8 cellular contexts compared by ENCODE assay signal in genomic region chr2:177758591-177759371, GRCh38.
DNase-seq lines count a peak whose midpoint lies in the region; ATAC-seq and TF ChIP-seq lines count a peak whose summit lies in the region.

No MANE protein-coding gene starts in this region.

- no peak for ATAC-seq in GM21360 (IDR thresholded peaks at IDR 0.05; ENCODE audit: unreplicated experiment)
- ATAC-seq in activated T-cell treated with anti-CD3 and anti-CD28 coated beads, Interleukin-2, amount 50 U/mL, for 72 hours (replicated peaks in 1 of 2), result no peak

- H3K36me3 Mint-ChIP-seq in activated T-cell treated with anti-CD3 and anti-CD28 coated beads, Interleukin-2, amount 50 U/mL, for 72 hours (ENCODE audit: insufficient read depth in 2 of 2), result no peaks in the 10 kb centered on the region

- DNase-seq in AG09309 (ENCODE audit: low read depth) (no peak), SJCRH30 (peak; percentile 82), fibroblast of the aortic adventitia (ENCODE audit: low read depth) (peak; percentile 66), posterior cingulate gyrus (peak in 9 of 10 donors; percentile 17 to 92 (median 59)), NOMO-1 (lab: John Stamatoyannopoulos, UW; ENCODE audit: unreplicated experiment in 2 of 2) (no peak)
- DNase-seq in activated T-cell treated with anti-CD3 and anti-CD28 coated beads, Interleukin-2, amount 50 U/mL, for 72 hours, result no peak

- H3K4me3 ChIP-seq in AG09309 (ENCODE audit: control insufficient read depth, low read depth, low read length), result no peak overlapping the region
- no peak overlapping the region for H3K4me3 ChIP-seq in HEK293 (ENCODE audit: low read depth, low read length)
- H3K4me3 ChIP-seq in SJCRH30, result peak overlapping the region; percentile 40
- no peak overlapping the region for H3K4me3 ChIP-seq in fibroblast of the aortic adventitia (ENCODE audit: low read depth, low read length)

- TF ChIP-seq CTCF in AG09309 (IDR thresholded peaks at IDR 0.05; ENCODE audit: control insufficient read depth, insufficient read depth, low read depth, low read length, missing control alignments), result peak; percentile 58
- peak; percentile 87 for TF ChIP-seq CTCF in HEK293 (tag by site-specific recombination; IDR thresholded peaks at IDR 0.05)
- TF ChIP-seq CTCF in fibroblast of the aortic adventitia (IDR thresholded peaks at IDR 0.05; ENCODE audit: insufficient read depth, low read length), result peak; percentile 54

- CTCF ChIA-PET in HEK293 (lab: Yijun Ruan, JAX), result interaction anchor here (0.5 to 3.7 kb wide), 30 partner anchors 9 to 885 kb away, joined by 3 to 26 read pairs (median 4); no protein-coding TSS in a partner anchor

- no peak overlapping the region for H3K4me3 Mint-ChIP-seq in activated T-cell treated with anti-CD3 and anti-CD28 coated beads, Interleukin-2, amount 50 U/mL, for 72 hours

- no peaks in the 10 kb centered on the region for H3K9me3 ChIP-seq in HEK293 (ENCODE audit: control insufficient read depth, insufficient read depth, low read depth, low read length)
- no peaks in the 10 kb centered on the region for H3K9me3 ChIP-seq in SJCRH30 (replicated peaks)

- no peaks in the 10 kb centered on the region for H3K36me3 ChIP-seq in HEK293 (ENCODE audit: control insufficient read depth in 2 of 2, insufficient read depth in 1 of 2, low read length in 2 of 2)
- no peaks in the 10 kb centered on the region for H3K36me3 ChIP-seq in SJCRH30

- intact Hi-C loops in posterior cingulate gyrus (cut with DNase I), result loop anchor here (10.0 kb wide), 1 partner anchor 424 kb away; no protein-coding TSS in a partner anchor

- H3K9me3 Mint-ChIP-seq in activated T-cell treated with anti-CD3 and anti-CD28 coated beads, Interleukin-2, amount 50 U/mL, for 72 hours, result no peaks in the 10 kb centered on the region

- peaks cover 42% of the 10 kb centered on the region for H3K27me3 Mint-ChIP-seq in activated T-cell treated with anti-CD3 and anti-CD28 coated beads, Interleukin-2, amount 50 U/mL, for 72 hours (ENCODE audit: low read depth)

- H3K27ac Mint-ChIP-seq in activated T-cell treated with anti-CD3 and anti-CD28 coated beads, Interleukin-2, amount 50 U/mL, for 72 hours, result no peak overlapping the region

- H3K27me3 ChIP-seq in SJCRH30, result no peaks in the 10 kb centered on the region

- POLR2A ChIA-PET in HEK293 (lab: Yijun Ruan, JAX), result interaction anchor here (0.6 kb wide), 1 partner anchor 8 kb away, joined by 3 read pairs; no protein-coding TSS in a partner anchor

- H3K27ac ChIP-seq in HEK293 (ENCODE audit: extremely low read depth, low read depth, low read length) (no peak overlapping the region), SJCRH30 (peak overlapping the region; percentile 69)

- H3K4me1 ChIP-seq in HEK293 (ENCODE audit: control insufficient read depth, insufficient read depth, low read length) (peaks cover 2% of the 10 kb centered on the region; the same call in 1 of the 2 replicates), SJCRH30 (peaks cover 28% of the 10 kb centered on the region)

- peaks cover 4% of the 10 kb centered on the region for H3K4me1 Mint-ChIP-seq in activated T-cell treated with anti-CD3 and anti-CD28 coated beads, Interleukin-2, amount 50 U/mL, for 72 hours (ENCODE audit: low read depth)

TF ChIP-seq in HEK293, 187 proteins besides CTCF, POLR2A, EP300 and RAD21:
- TF ChIP-seq GLIS1 (tag by site-specific recombination; IDR thresholded peaks at IDR 0.05) (peak; percentile 55), ZNF791 (tag by site-specific recombination; IDR thresholded peaks at IDR 0.05) (no peak), ZIC2 (tag by site-specific recombination; IDR thresholded peaks at IDR 0.05) (peak; percentile 33), PRDM10 (tag by site-specific recombination; IDR thresholded peaks at IDR 0.05) (peak; percentile 29; the same call in 1 of the 2 replicates), ZNF2 (tag by site-specific recombination; IDR thresholded peaks at IDR 0.05) (no peak), ZNF335 (tag by site-specific recombination; conservative IDR thresholded peaks at IDR 0.05) (peak; percentile 37), ZNF654 (tag by site-specific recombination; IDR thresholded peaks at IDR 0.05; ENCODE audit: low read depth) (peak; percentile 87)
- TF ChIP-seq, protein P1, sequence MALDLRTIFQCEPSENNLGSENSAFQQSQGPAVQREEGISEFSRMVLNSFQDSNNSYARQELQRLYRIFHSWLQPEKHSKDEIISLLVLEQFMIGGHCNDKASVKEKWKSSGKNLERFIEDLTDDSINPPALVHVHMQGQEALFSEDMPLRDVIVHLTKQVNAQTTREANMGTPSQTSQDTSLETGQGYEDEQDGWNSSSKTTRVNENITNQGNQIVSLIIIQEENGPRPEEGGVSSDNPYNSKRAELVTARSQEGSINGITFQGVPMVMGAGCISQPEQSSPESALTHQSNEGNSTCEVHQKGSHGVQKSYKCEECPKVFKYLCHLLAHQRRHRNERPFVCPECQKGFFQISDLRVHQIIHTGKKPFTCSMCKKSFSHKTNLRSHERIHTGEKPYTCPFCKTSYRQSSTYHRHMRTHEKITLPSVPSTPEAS (tag by site-specific recombination; IDR thresholded peaks at IDR 0.05), result peak; percentile 72
- TF ChIP-seq, protein P2, sequence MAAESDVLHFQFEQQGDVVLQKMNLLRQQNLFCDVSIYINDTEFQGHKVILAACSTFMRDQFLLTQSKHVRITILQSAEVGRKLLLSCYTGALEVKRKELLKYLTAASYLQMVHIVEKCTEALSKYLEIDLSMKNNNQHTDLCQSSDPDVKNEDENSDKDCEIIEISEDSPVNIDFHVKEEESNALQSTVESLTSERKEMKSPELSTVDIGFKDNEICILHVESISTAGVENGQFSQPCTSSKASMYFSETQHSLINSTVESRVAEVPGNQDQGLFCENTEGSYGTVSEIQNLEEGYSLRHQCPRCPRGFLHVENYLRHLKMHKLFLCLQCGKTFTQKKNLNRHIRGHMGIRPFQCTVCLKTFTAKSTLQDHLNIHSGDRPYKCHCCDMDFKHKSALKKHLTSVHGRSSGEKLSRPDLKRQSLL (tag by site-specific recombination; IDR thresholded peaks at IDR 0.05), result no peak
- TF ChIP-seq, protein P3, sequence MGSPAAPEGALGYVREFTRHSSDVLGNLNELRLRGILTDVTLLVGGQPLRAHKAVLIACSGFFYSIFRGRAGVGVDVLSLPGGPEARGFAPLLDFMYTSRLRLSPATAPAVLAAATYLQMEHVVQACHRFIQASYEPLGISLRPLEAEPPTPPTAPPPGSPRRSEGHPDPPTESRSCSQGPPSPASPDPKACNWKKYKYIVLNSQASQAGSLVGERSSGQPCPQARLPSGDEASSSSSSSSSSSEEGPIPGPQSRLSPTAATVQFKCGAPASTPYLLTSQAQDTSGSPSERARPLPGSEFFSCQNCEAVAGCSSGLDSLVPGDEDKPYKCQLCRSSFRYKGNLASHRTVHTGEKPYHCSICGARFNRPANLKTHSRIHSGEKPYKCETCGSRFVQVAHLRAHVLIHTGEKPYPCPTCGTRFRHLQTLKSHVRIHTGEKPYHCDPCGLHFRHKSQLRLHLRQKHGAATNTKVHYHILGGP (tag by site-specific recombination; IDR thresholded peaks at IDR 0.05), result peak; percentile 42; the same call in 1 of the 2 replicates

Comparison
In these comparisons a context has a peak if more than half of its experiments do, and no peak if none do; other contexts are left out.
1. DNase-seq: peak in SJCRH30 (2 of 2), fibroblast of the aortic adventitia (single experiment) and posterior cingulate gyrus (9 of 10); none in AG09309 (single experiment), NOMO-1 (0 of 2) and activated T-cell treated with anti-CD3 and anti-CD28 coated beads, Interleukin-2, amount 50 U/mL, for 72 hours (0 of 2).
2. Peak in every context shown above with its lines, with median percentiles within 50 percentile points of each other: CTCF ChIP-seq.